40 cellular contexts compared by ENCODE assay signal in the genomic region with DNA sequence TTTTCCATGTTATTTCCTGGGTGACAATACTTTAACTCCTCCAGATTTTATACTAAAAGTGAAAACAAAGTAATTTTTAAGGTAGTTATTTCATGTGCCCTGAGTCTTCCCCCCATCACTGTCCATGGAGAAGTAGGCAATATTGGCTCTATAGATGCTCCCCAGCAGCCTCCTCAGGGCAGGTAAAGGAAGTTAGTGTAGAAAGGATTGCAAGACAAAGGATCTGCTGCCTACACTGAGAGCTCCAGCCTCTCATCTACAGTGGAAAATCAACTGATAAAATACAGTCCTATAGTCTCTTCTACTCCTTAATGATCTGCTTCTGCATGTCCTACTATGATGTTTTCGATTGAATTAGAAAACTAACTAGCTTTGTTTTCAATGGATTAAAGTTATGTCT. TPM values are rescaled to one million over a fixed set of nuclear protein-coding genes. Genes with fewer than 3 reads are reported as not detected.
"Had no signal": no experiment of that assay in that cellular context is flagged by ENCODE, and none has a peak within 500 bp of the region (broad histone marks: within the 10 kb centered on the region; RNA-seq: fewer than 3 reads in every experiment).

No MANE protein-coding gene starts in this region.

- ATAC-seq: activated naive CD4-positive, alpha-beta T cell treated with anti-CD3 and anti-CD28 coated beads, Interleukin-2, amount 50 U/mL, for 72 hours; activated naive CD8-positive, alpha-beta T cell treated with anti-CD3 and anti-CD28 coated beads, Interleukin-2, amount 50 U/mL, for 24 hours; activated T-cell treated with anti-CD3 and anti-CD28 coated beads, Interleukin-2, amount 50 U/mL, for 4 hours; activated T-cell treated with anti-CD3 and anti-CD28 coated beads, Interleukin-2, amount 50 U/mL, for 72 hours; activated T-helper 17 cell treated with anti-CD3 and anti-CD28 coated beads, Interleukin-2, amount 50 U/mL, for 72 hours; body of pancreas had no signal

- H3K4me1 ChIP-seq: adrenal gland, ascending aorta, body of pancreas, breast epithelium had no signal

- H3K27ac Mint-ChIP-seq: activated naive CD4-positive, alpha-beta T cell treated with anti-CD3 and anti-CD28 coated beads for 36 hours; activated naive CD4-positive, alpha-beta T cell treated with anti-CD3 and anti-CD28 coated beads, Interleukin-2, amount 10 ng/mL, durations not matched to agents 7 days and 5 days; activated naive CD4-positive, alpha-beta T cell treated with anti-CD3 and anti-CD28 coated beads, Interleukin-2, amount 50 U/mL, for 24 hours; activated naive CD4-positive, alpha-beta T cell treated with anti-CD3 and anti-CD28 coated beads, Interleukin-2, amount 50 U/mL, for 72 hours; activated naive CD8-positive, alpha-beta T cell; activated naive CD8-positive, alpha-beta T cell treated with anti-CD3 and anti-CD28 coated beads for 36 hours; activated naive CD8-positive, alpha-beta T cell treated with anti-CD3 and anti-CD28 coated beads, Interleukin-2, amount 10 ng/mL, durations not matched to agents 7 days and 5 days; activated naive CD8-positive, alpha-beta T cell treated with anti-CD3 and anti-CD28 coated beads, Interleukin-2, amount 50 U/mL, for 24 hours; activated T-cell treated with anti-CD3 and anti-CD28 coated beads, Interleukin-2, amount 50 U/mL, for 72 hours; activated T-helper 1 cell treated with anti-CD3 and anti-CD28 coated beads, Interleukin-12 subunit alpha, Interleukin-12 subunit beta, Interleukin-2, Interleukin-4 antibody, amounts not matched to agents 30 ng/mL and 10 ng/mL and 1 ng/mL, durations not matched to agents 14 hours and 24 hours and 36 hours; activated T-helper 17 cell treated with anti-CD3 and anti-CD28 coated beads, Interleukin-2, amount 50 U/mL, for 72 hours; activated T-helper 2 cell treated with anti-CD3 and anti-CD28 coated beads, Interferon-gamma antibody, Interleukin-2, Interleukin-4, amounts not matched to agents 10 μg/mL and 5 μg/mL and 100 μg/mL, durations not matched to agents 14 hours and 24 hours and 36 hours; brain had no signal

- H3K4me3 Mint-ChIP-seq: activated naive CD4-positive, alpha-beta T cell treated with anti-CD3 and anti-CD28 coated beads for 36 hours; activated naive CD4-positive, alpha-beta T cell treated with anti-CD3 and anti-CD28 coated beads, Interleukin-2, amount 10 ng/mL, durations not matched to agents 7 days and 5 days; activated naive CD4-positive, alpha-beta T cell treated with anti-CD3 and anti-CD28 coated beads, Interleukin-2, amount 50 U/mL, for 24 hours; activated naive CD8-positive, alpha-beta T cell; activated naive CD8-positive, alpha-beta T cell treated with anti-CD3 and anti-CD28 coated beads for 36 hours; activated naive CD8-positive, alpha-beta T cell treated with anti-CD3 and anti-CD28 coated beads, Interleukin-2, amount 10 ng/mL, durations not matched to agents 7 days and 5 days; activated naive CD8-positive, alpha-beta T cell treated with anti-CD3 and anti-CD28 coated beads, Interleukin-2, amount 50 U/mL, for 24 hours; activated T-cell treated with anti-CD3 and anti-CD28 coated beads, Interleukin-2, amount 50 U/mL, for 4 hours; activated T-cell treated with anti-CD3 and anti-CD28 coated beads, Interleukin-2, amount 50 U/mL, for 72 hours; activated T-helper 1 cell treated with anti-CD3 and anti-CD28 coated beads, Interleukin-12 subunit alpha, Interleukin-12 subunit beta, Interleukin-2, Interleukin-4 antibody, amounts not matched to agents 30 ng/mL and 10 ng/mL and 1 ng/mL, durations not matched to agents 14 hours and 24 hours and 36 hours; activated T-helper 17 cell treated with anti-CD3 and anti-CD28 coated beads, Interleukin-2, amount 50 U/mL, for 72 hours; brain; central memory CD8-positive, alpha-beta T cell had no signal

- H3K36me3 Mint-ChIP-seq: activated naive CD4-positive, alpha-beta T cell treated with anti-CD3 and anti-CD28 coated beads, Interleukin-2, amount 10 ng/mL, durations not matched to agents 7 days and 5 days; activated naive CD4-positive, alpha-beta T cell treated with anti-CD3 and anti-CD28 coated beads, Interleukin-2, amount 50 U/mL, for 24 hours; activated naive CD8-positive, alpha-beta T cell; activated naive CD8-positive, alpha-beta T cell treated with anti-CD3 and anti-CD28 coated beads for 36 hours; activated naive CD8-positive, alpha-beta T cell treated with anti-CD3 and anti-CD28 coated beads, Interleukin-2, amount 10 ng/mL, durations not matched to agents 7 days and 5 days; brain had no signal

- H3K9me3 Mint-ChIP-seq: activated naive CD4-positive, alpha-beta T cell treated with anti-CD3 and anti-CD28 coated beads for 36 hours; activated naive CD4-positive, alpha-beta T cell treated with anti-CD3 and anti-CD28 coated beads, Interleukin-2, amount 10 ng/mL, durations not matched to agents 7 days and 5 days; activated naive CD4-positive, alpha-beta T cell treated with anti-CD3 and anti-CD28 coated beads, Interleukin-2, amount 50 U/mL, for 24 hours; activated naive CD4-positive, alpha-beta T cell treated with anti-CD3 and anti-CD28 coated beads, Interleukin-2, amount 50 U/mL, for 72 hours; activated naive CD8-positive, alpha-beta T cell treated with anti-CD3 and anti-CD28 coated beads for 36 hours; activated naive CD8-positive, alpha-beta T cell treated with anti-CD3 and anti-CD28 coated beads, Interleukin-2, amount 10 ng/mL, durations not matched to agents 7 days and 5 days; activated naive CD8-positive, alpha-beta T cell treated with anti-CD3 and anti-CD28 coated beads, Interleukin-2, amount 50 U/mL, for 24 hours; activated T-cell treated with anti-CD3 and anti-CD28 coated beads, Interleukin-2, amount 50 U/mL, for 4 hours; activated T-cell treated with anti-CD3 and anti-CD28 coated beads, Interleukin-2, amount 50 U/mL, for 72 hours; activated T-helper 1 cell treated with anti-CD3 and anti-CD28 coated beads, Interleukin-12 subunit alpha, Interleukin-12 subunit beta, Interleukin-2, Interleukin-4 antibody, amounts not matched to agents 30 ng/mL and 10 ng/mL and 1 ng/mL, durations not matched to agents 14 hours and 24 hours and 36 hours; activated T-helper 2 cell treated with anti-CD3 and anti-CD28 coated beads, Interferon-gamma antibody, Interleukin-2, Interleukin-4, amounts not matched to agents 10 μg/mL and 5 μg/mL and 100 μg/mL, durations not matched to agents 14 hours and 24 hours and 36 hours; brain; central memory CD8-positive, alpha-beta T cell had no signal

- DNase-seq: activated effector memory CD4-positive, alpha-beta T cell treated with anti-CD3 and anti-CD28 coated beads, Interleukin-2, amount 50 U/mL, for 16 hours; activated effector memory CD4-positive, alpha-beta T cell treated with Interleukin-2 at 50 U/mL for 16 hours; activated gamma-delta T cell; activated gamma-delta T cell treated with Interleukin-2 at 50 U/mL for 16 hours; activated naive CD4-positive, alpha-beta T cell; activated naive CD4-positive, alpha-beta T cell treated with anti-CD3 and anti-CD28 coated beads for 36 hours; activated naive CD4-positive, alpha-beta T cell treated with anti-CD3 and anti-CD28 coated beads, Interleukin-2, amount 10 ng/mL, durations not matched to agents 7 days and 5 days; activated naive CD4-positive, alpha-beta T cell treated with anti-CD3 and anti-CD28 coated beads, Interleukin-2, amount 50 U/mL, for 16 hours; activated naive CD4-positive, alpha-beta T cell treated with Interleukin-2 at 50 U/mL for 16 hours; activated naive CD8-positive, alpha-beta T cell treated with anti-CD3 and anti-CD28 coated beads for 36 hours; activated naive CD8-positive, alpha-beta T cell treated with anti-CD3 and anti-CD28 coated beads, Interleukin-2, amount 10 ng/mL, durations not matched to agents 7 days and 5 days; activated naive CD8-positive, alpha-beta T cell treated with anti-CD3 and anti-CD28 coated beads, Interleukin-2, amount 50 U/mL, for 24 hours; activated T-cell treated with anti-CD3 and anti-CD28 coated beads, Interleukin-2, amount 50 U/mL, for 4 hours; activated T-cell treated with anti-CD3 and anti-CD28 coated beads, Interleukin-2, amount 50 U/mL, for 48 hours; activated T-cell treated with anti-CD3 and anti-CD28 coated beads, Interleukin-2, amount 50 U/mL, for 72 hours; adrenal gland; amniotic stem cell; amygdala; anterior cingulate cortex; aorta; body of pancreas; brain microvascular endothelial cell; caudate nucleus; central memory CD4-positive, alpha-beta T cell; cerebellar nuclear complex had no signal

- H3K36me3 ChIP-seq: adrenal gland, ascending aorta, brain microvascular endothelial cell, breast epithelium, cardiac muscle cell had no signal

- H3K4me1 Mint-ChIP-seq: activated naive CD4-positive, alpha-beta T cell treated with anti-CD3 and anti-CD28 coated beads, Interleukin-2, amount 10 ng/mL, durations not matched to agents 7 days and 5 days; activated naive CD4-positive, alpha-beta T cell treated with anti-CD3 and anti-CD28 coated beads, Interleukin-2, amount 50 U/mL, for 24 hours; activated naive CD8-positive, alpha-beta T cell treated with anti-CD3 and anti-CD28 coated beads for 36 hours; activated naive CD8-positive, alpha-beta T cell treated with anti-CD3 and anti-CD28 coated beads, Interleukin-2, amount 10 ng/mL, durations not matched to agents 7 days and 5 days; activated naive CD8-positive, alpha-beta T cell treated with anti-CD3 and anti-CD28 coated beads, Interleukin-2, amount 50 U/mL, for 24 hours; activated T-helper 17 cell treated with anti-CD3 and anti-CD28 coated beads, Interleukin-2, amount 50 U/mL, for 72 hours; central memory CD8-positive, alpha-beta T cell had no signal

- H3K27ac ChIP-seq: adrenal gland, ascending aorta, body of pancreas, brain microvascular endothelial cell, breast epithelium, cardiac muscle cell had no signal

- H3K27me3 ChIP-seq: ascending aorta, body of pancreas, brain microvascular endothelial cell had no signal

- H3K4me3 ChIP-seq: adrenal gland, ascending aorta, body of pancreas, breast epithelium, cardiac muscle cell had no signal

RNA-seq across cellular contexts. Expression of a gene that starts 8.5 kb away (rescaled TPM):
- total RNA-seq: activated naive CD4-positive, alpha-beta T cell treated with anti-CD3 and anti-CD28 coated beads for 36 hours; activated naive CD4-positive, alpha-beta T cell treated with anti-CD3 and anti-CD28 coated beads, Interleukin-2, amount 50 U/mL, for 72 hours; activated naive CD8-positive, alpha-beta T cell treated with anti-CD3 and anti-CD28 coated beads for 36 hours; activated naive CD8-positive, alpha-beta T cell treated with anti-CD3 and anti-CD28 coated beads, Interleukin-2, amount 10 ng/mL, durations not matched to agents 7 days and 5 days; activated T-cell treated with anti-CD3 and anti-CD28 coated beads, Interleukin-2, amount 50 U/mL, for 4 hours; activated T-cell treated with anti-CD3 and anti-CD28 coated beads, Interleukin-2, amount 50 U/mL, for 72 hours; activated T-helper 1 cell treated with anti-CD3 and anti-CD28 coated beads, Interleukin-12 subunit alpha, Interleukin-12 subunit beta, Interleukin-2, Interleukin-4 antibody, amounts not matched to agents 30 ng/mL and 10 ng/mL and 1 ng/mL, durations not matched to agents 14 hours and 24 hours and 36 hours; activated T-helper 17 cell treated with anti-CD3 and anti-CD28 coated beads, Interleukin-2, amount 50 U/mL, for 72 hours; activated T-helper 2 cell treated with anti-CD3 and anti-CD28 coated beads, Interferon-gamma antibody, Interleukin-2, Interleukin-4, amounts not matched to agents 10 μg/mL and 5 μg/mL and 100 μg/mL, durations not matched to agents 14 hours and 24 hours and 36 hours; ascending aorta; body of pancreas; breast epithelium; bronchial epithelial cell; cardiac septum; chondrocyte had no signal
- polyA plus RNA-seq: adipose tissue, adrenal gland, aorta, cardiac muscle cell had no signal
